In the genomic region with DNA sequence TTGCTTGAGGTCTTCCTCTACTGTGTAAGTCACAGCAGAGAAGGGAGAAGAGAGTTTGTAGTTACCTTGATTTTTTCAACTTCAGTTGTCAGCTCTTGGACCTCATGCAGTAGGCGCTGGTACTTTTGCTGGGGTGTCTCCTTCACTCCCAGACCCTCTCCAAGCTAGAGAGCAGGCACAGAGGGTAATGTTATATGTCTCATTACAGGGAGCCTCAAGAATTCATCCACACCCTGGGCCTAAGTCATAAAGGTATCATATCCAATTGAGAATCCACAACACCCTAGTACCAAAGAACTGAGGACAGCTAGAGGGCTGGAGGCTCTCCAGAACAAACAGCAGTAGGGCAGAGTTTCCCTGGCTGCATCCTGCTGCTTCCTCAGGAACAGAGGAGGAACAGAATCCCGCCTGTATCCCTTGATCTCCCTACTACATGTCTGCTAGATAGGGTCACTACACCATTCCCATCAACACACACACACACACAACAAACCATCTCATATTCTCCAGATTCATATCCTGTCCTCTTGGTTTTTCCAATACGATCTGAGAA, we compare ENCODE assay signal across 20 cellular contexts.
"Had no signal": no experiment of that assay in that cellular context is flagged by ENCODE, and none has a peak within 500 bp of the region (broad histone marks: within the 10 kb centered on the region; RNA-seq: fewer than 3 reads in every experiment).

No MANE protein-coding gene starts in this region.

- H3K4me2 ChIP-seq: hepatocyte had no signal

- H2AFZ ChIP-seq: hepatocyte had no signal

- FAIRE-seq: endometrium, small intestine had no signal

- H3K4me1 ChIP-seq: foreskin keratinocyte had no signal

- DNase-seq: activated CD4-positive, alpha-beta memory T cell treated with anti-CD3 and anti-CD28 coated beads for 36 hours; activated CD4-positive, alpha-beta T cell treated with anti-CD3 and anti-CD28 coated beads for 48 hours; activated CD4-positive, CD25-positive, alpha-beta regulatory T cell; activated gamma-delta T cell treated with Interleukin-2 at 50 U/mL for 16 hours; anterior cingulate cortex; effector CD4-positive, alpha-beta T cell; erythroblast; foreskin keratinocyte; kidney glomerular epithelial cell; left ventricle myocardium superior; naive B cell; nucleus accumbens; small intestine; stimulated activated CD4-positive, alpha-beta T cell treated with anti-CD3 and anti-CD28 coated beads, Interleukin-2, amount 100 ng/mL, for 24 hours; T1000; thyroid gland had no signal

- H3K9me3 ChIP-seq: thyroid gland had no signal

- H3K27me3 ChIP-seq: foreskin keratinocyte, hepatocyte, thyroid gland had no signal

- H3K27ac ChIP-seq: foreskin keratinocyte, hepatocyte, thyroid gland had no signal

- H3K4me3 ChIP-seq: hepatocyte, thyroid gland had no signal

- ATAC-seq: foreskin keratinocyte; left ventricle myocardium superior; sciatic nerve; stimulated activated memory B cell treated with anti-CD40 and anti-IgM and Interleukin-4, amounts not matched to agents 10 μg/mL and 1 μg/mL and 100 μg/mL, for 72 hours had no signal
